In the genomic region with DNA sequence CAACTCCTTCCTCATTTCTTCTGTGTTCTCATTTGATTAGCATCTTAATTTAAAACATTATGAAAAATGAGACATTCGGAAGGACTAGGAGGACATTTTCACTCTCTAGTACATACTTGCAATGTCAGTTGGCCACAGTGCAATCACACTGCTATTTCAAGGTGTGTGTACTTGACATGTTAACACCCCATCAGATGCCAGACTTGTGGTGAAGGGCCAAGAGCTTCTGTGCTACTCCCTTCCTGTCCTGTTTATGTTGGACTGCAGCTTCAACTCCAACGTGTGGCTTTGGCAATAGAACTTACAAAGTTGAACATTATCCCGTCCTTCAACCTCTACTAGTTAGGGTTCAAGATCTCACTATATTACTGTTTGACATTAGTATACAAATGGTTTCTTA, we compare ENCODE assay signal across 16 cellular contexts.
DNase-seq lines count a peak whose midpoint lies in the region; ATAC-seq and TF ChIP-seq lines count a peak whose summit lies in the region.
"Had no signal": no experiment of that assay in that cellular context is flagged by ENCODE, and none has a peak within 500 bp of the region (broad histone marks: within the 10 kb centered on the region; RNA-seq: fewer than 3 reads in every experiment).

No MANE protein-coding gene starts in this region.

- H3K27ac ChIP-seq in rectal smooth muscle tissue (ENCODE audit: low read depth, low read length), result peak overlapping the region; percentile 67
- H3K27ac ChIP-seq: HL-60, right lobe of liver, SJSA1 had no signal

- in situ Hi-C loops in G401 (cut with HindIII; ENCODE audit: low sequenced_read_pairs), result no loop called here

- intact Hi-C loops in MCF 10A (cut with micrococcal nuclease), result loop anchor here (10.0 kb wide), 1 partner anchor 203 kb away; no protein-coding TSS in a partner anchor
- intact Hi-C loops in left cardiac atrium (cut with DNase I), result loop anchor here (5.0 to 10.0 kb wide), 2 partner anchors 114 to 197 kb away; no protein-coding TSS in a partner anchor

- no peaks in the 10 kb centered on the region for H3K36me3 ChIP-seq in rectal smooth muscle tissue (ENCODE audit: control insufficient read depth, insufficient read depth, low read length)
- H3K36me3 ChIP-seq: right lobe of liver had no signal

- H3K4me1 Mint-ChIP-seq in MCF 10A (ENCODE audit: insufficient read depth, unreplicated experiment), result peaks cover 36% of the 10 kb centered on the region

- H3K27me3 ChIP-seq in rectal smooth muscle tissue (ENCODE audit: control insufficient read depth, insufficient read depth, low read length), result no peaks in the 10 kb centered on the region
- H3K27me3 ChIP-seq: right lobe of liver, SJSA1 had no signal

- H3K9me3 Mint-ChIP-seq in MCF 10A (ENCODE audit: unreplicated experiment), result peaks cover 11% of the 10 kb centered on the region

- peaks cover 13% of the 10 kb centered on the region for H3K4me1 ChIP-seq in rectal smooth muscle tissue (ENCODE audit: control insufficient read depth, insufficient read depth, low read length)
- H3K4me1 ChIP-seq: right lobe of liver had no signal

- peak overlapping the region; percentile 77 for H3K27ac Mint-ChIP-seq in MCF 10A (ENCODE audit: low read depth, unreplicated experiment)
- H3K27ac Mint-ChIP-seq: CD8-positive, alpha-beta memory T cell had no signal

- H3K4me3 ChIP-seq in AG10803 (ENCODE audit: low read length) (no peak overlapping the region), rectal smooth muscle tissue (ENCODE audit: low read length) (no peak overlapping the region)
- H3K4me3 ChIP-seq: right lobe of liver, SJSA1 had no signal

- H3K27me3 Mint-ChIP-seq in MCF 10A (ENCODE audit: insufficient read depth, unreplicated experiment), result no peaks in the 10 kb centered on the region

- peak overlapping the region; percentile 4 for H3K4me3 Mint-ChIP-seq in MCF 10A (ENCODE audit: unreplicated experiment)
- H3K4me3 Mint-ChIP-seq: CD8-positive, alpha-beta memory T cell had no signal

- H3K36me3 Mint-ChIP-seq in MCF 10A (ENCODE audit: insufficient read depth, unreplicated experiment), result no peaks in the 10 kb centered on the region
- H3K36me3 Mint-ChIP-seq: CD8-positive, alpha-beta memory T cell had no signal

- no peak overlapping the region for H3K9ac ChIP-seq in rectal smooth muscle tissue (ENCODE audit: low read length)

- DNase-seq in AG10803 (ENCODE audit: low read depth) (peak; percentile 58), MCF 10A (ENCODE audit: unreplicated experiment) (peak; percentile 65), left cardiac atrium (peak; percentile 34), RPMI8226 (no peak), COR-L47 (lab: John Stamatoyannopoulos, UW) (no peak), G401 (ENCODE audit: low spot score) (no peak)
- DNase-seq: activated CD8-positive, alpha-beta memory T cell treated with anti-CD3 and anti-CD28 coated beads for 24 hours; caudate nucleus; CD8-positive, alpha-beta memory T cell; H7; NCI-H2171; right lobe of liver had no signal

- CTCF ChIA-PET in MCF 10A (lab: Yijun Ruan, JAX), result interaction anchor here (1.0 kb wide), 2 partner anchors 118 to 203 kb away, joined by 3 to 4 read pairs; no protein-coding TSS in a partner anchor

- TF ChIP-seq CTCF in AG10803 (conservative IDR thresholded peaks at IDR 0.05; ENCODE audit: low read length), result no peak
- TF ChIP-seq CTCF in MCF 10A (IDR thresholded peaks at IDR 0.05; ENCODE audit: unreplicated experiment), result no peak

- no TSS peak for BruUV-seq in MCF 10A (replicated peaks; lab: Mats Ljungman, UMichigan)

- POLR2A ChIA-PET in MCF 10A (lab: Yijun Ruan, JAX), result interaction anchor here (0.5 to 3.6 kb wide), 8 partner anchors 12 to 162 kb away, joined by 3 to 32 read pairs (median 4); no protein-coding TSS in a partner anchor

- ATAC-seq in left cardiac atrium, result peak; percentile 92 to 93
- ATAC-seq in HG02938 (IDR thresholded peaks at IDR 0.05; ENCODE audit: unreplicated experiment), result no peak
- ATAC-seq: right lobe of liver had no signal

Comparison
In these comparisons a context has a peak if more than half of its experiments do, and no peak if none do; other contexts are left out.
1. DNase-seq: peak in AG10803 (single experiment), MCF 10A (single experiment) and left cardiac atrium (single experiment); none in RPMI8226 (single experiment), COR-L47 (single experiment) and G401 (single experiment).